In genomic region chr2:110576763-110577416, GRCh38 we compare ENCODE assay signal across 8 cellular contexts. TPM values are rescaled to one million over a fixed set of nuclear protein-coding genes. Genes with fewer than 3 reads are reported as not detected.
DNase-seq lines count a peak whose midpoint lies in the region; ATAC-seq, FAIRE-seq and TF ChIP-seq lines count a peak whose summit lies in the region.
"Not testable (repeated sequence)": the region's sequence is repeated elsewhere in the genome, so short reads cannot be mapped to it uniquely, and the experiment has no call there.

Gene RGPD6 (minus strand): TSS chr2:110577222. CDS start chr2:110577024, 198 bp downstream.

- DNase-seq in A673 (ENCODE audit: low spot score); WTC11 (ENCODE audit: low spot score); dermis blood vessel endothelial cell; kidney; psoas muscle: not testable (repeated sequence)

- not testable (repeated sequence) for H3K36me3 ChIP-seq in A673 (ENCODE audit: insufficient read depth, low read length, poor library complexity, severe bottlenecking); kidney (ENCODE audit: control insufficient read depth in 1 of 2, insufficient read depth in 2 of 2, low read length in 2 of 2); psoas muscle (ENCODE audit: insufficient read depth in 1 of 2, low read depth in 1 of 2)

- not testable (repeated sequence) for H3K27ac ChIP-seq in A673 (ENCODE audit: low read depth, low read length, poor library complexity, severe bottlenecking); kidney (ENCODE audit: low read depth in 2 of 2, low read length in 2 of 2); psoas muscle

- H3K9me3 ChIP-seq in A673 (ENCODE audit: low read depth, low read length, poor library complexity, severe bottlenecking); kidney (ENCODE audit: control insufficient read depth in 1 of 2, low read length in 2 of 2); psoas muscle: not testable (repeated sequence)

- CTCF ChIA-PET in A673 (lab: Charles Lee); WTC11 (lab: Charles Lee): not testable (repeated sequence)

- POLR2A ChIA-PET in A673 (lab: Charles Lee; ENCODE audit: low non-redundant PET); WTC11 (lab: Charles Lee): not testable (repeated sequence)

- not testable (repeated sequence) for H3K36me3 Mint-ChIP-seq in WTC11

- H3K4me1 Mint-ChIP-seq in WTC11, result not testable (repeated sequence)

- not testable (repeated sequence) for H3K4me3 Mint-ChIP-seq in WTC11

- H3K4me3 ChIP-seq in A673 (ENCODE audit: low read depth, low read length, poor library complexity, severe bottlenecking); kidney (ENCODE audit: low read length in 2 of 2); psoas muscle: not testable (repeated sequence)

- intact Hi-C loops in A673 (cut with micrococcal nuclease; ENCODE audit: unreplicated experiment); kidney (cut with DNase I); psoas muscle (cut with DNase I): not testable (repeated sequence)

- not testable (repeated sequence) for H3K27me3 ChIP-seq in A673 (replicated peaks; ENCODE audit: insufficient read depth, low read depth, low read length, poor library complexity); psoas muscle (ENCODE audit: insufficient read depth in 3 of 3, low read length in 2 of 3)

- BruUV-seq in A673 (replicated peaks; lab: Mats Ljungman, UMichigan), result not testable (repeated sequence)

- peak; percentile 98 for ATAC-seq in GM19328 (IDR thresholded peaks at IDR 0.05; ENCODE audit: unreplicated experiment)
- peak; percentile 99 for ATAC-seq in HG02588 (IDR thresholded peaks at IDR 0.05; ENCODE audit: unreplicated experiment)
- ATAC-seq in HG03378 (IDR thresholded peaks at IDR 0.05; ENCODE audit: unreplicated experiment), result peak; percentile 94
- ATAC-seq in WTC11, result peak; percentile 91
- peak; percentile 99 to 100 (median 99) for ATAC-seq in psoas muscle

- not testable (repeated sequence) for H3K9me3 Mint-ChIP-seq in WTC11

- H3K27ac Mint-ChIP-seq in WTC11, result not testable (repeated sequence)

- FAIRE-seq in kidney (lab: Jason Lieb, UNC), result peak; percentile 93

- not testable (repeated sequence) for H3K9ac ChIP-seq in kidney (ENCODE audit: low read length in 2 of 2)

- TF ChIP-seq CTCF in A673 (conservative IDR thresholded peaks at IDR 0.05; ENCODE audit: low read depth, low read length); WTC11 (IDR thresholded peaks at IDR 0.05); kidney (IDR thresholded peaks at IDR 0.05; ENCODE audit: borderline replicate concordance, extremely low read depth, insufficient read depth); psoas muscle (IDR thresholded peaks at IDR 0.05): not testable (repeated sequence)

- not testable (repeated sequence) for H3K4me1 ChIP-seq in A673 (ENCODE audit: insufficient read depth, low read length, poor library complexity, severe bottlenecking); kidney (ENCODE audit: control insufficient read depth in 1 of 2, insufficient read depth in 1 of 2, low read depth in 1 of 2, low read length in 2 of 2); psoas muscle

- not testable (repeated sequence) for H3K27me3 Mint-ChIP-seq in WTC11 (ENCODE audit: low read depth)

- 3% methylated on average over 6 of the region's 70 CpGs; no CpG with 5 or more reads in 2 of the 3 donors for whole genome bisulfite sequencing in psoas muscle, 3 donors

RNA-seq across cellular contexts. Expression of gene RGPD6, which starts in this region (rescaled TPM):
- total RNA-seq in A673 (2021), result 30.8 and 69.2 TPM in 2 replicates
- 9.1 to 12.5 TPM (median 9.3 TPM) in 3 replicates for total RNA-seq in WTC11 (2021)
- 31.1 and 46.3 TPM in 2 replicates for total RNA-seq in dermis blood vessel endothelial cell
- total RNA-seq in kidney, result 19.5 TPM
- 7.7 TPM for polyA plus RNA-seq in kidney (ENCODE audit: insufficient read depth, low read depth, low replicate concordance)
- total RNA-seq in psoas muscle, result 10 to 100 TPM in 3 of 4 donors, 1 to 10 TPM in 1; 8.3 to 27.7 (median 23.8) TPM
- polyA plus RNA-seq in psoas muscle, result 10 to 100 TPM in 1 of 3 donors, 1 to 10 TPM in 2; 4.4 to 18.6 (median 6.1) TPM
